ENCODE assay signal across 31 cellular contexts in the genomic region with DNA sequence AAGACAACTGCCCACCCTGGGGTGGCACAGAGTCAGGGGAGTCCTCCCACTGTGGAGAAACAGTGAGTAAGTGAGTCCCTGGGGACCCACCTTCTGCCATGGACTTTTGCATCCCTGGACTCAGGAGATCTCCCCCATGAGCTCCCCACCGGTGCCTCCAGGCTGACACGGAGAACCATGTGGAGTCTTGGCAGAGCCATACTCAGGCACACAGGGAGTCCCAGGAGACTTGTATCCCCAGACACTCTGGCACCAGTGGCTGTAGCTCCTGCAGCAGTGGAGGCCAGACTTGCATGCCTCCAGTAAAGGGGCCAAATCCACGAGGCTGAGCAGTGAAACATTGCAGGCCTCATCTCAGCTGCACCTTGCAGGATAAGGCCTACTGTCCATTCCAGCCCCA.
"Had no signal": no experiment of that assay in that cellular context is flagged by ENCODE, and none has a peak within 500 bp of the region (broad histone marks: within the 10 kb centered on the region; RNA-seq: fewer than 3 reads in every experiment).

No MANE protein-coding gene starts in this region.

- H3K4me1 Mint-ChIP-seq: activated CD4-positive, alpha-beta memory T cell treated with anti-CD3 and anti-CD28 coated beads, Interleukin-2, amount 10 ng/mL, durations not matched to agents 7 days and 5 days; activated CD4-positive, alpha-beta T cell treated with anti-CD3 and anti-CD28 coated beads, Interleukin-2, amount 10 ng/mL, durations not matched to agents 7 days and 5 days; activated naive CD4-positive, alpha-beta T cell treated with anti-CD3 and anti-CD28 coated beads, Interleukin-2, amount 50 U/mL, for 24 hours; activated naive CD8-positive, alpha-beta T cell treated with anti-CD3 and anti-CD28 coated beads, Interleukin-2, amount 50 U/mL, for 24 hours; central memory CD8-positive, alpha-beta T cell; stimulated activated naive B cell treated with anti-CD40 and anti-IgM and Interleukin-4, amounts not matched to agents 10 μg/mL and 1 μg/mL and 100 μg/mL, for 72 hours; WTC11 had no signal

- H3K9me3 ChIP-seq: esophagus squamous epithelium, neutrophil, ovary, prostate gland, sigmoid colon, tibial artery had no signal

- H3K27ac Mint-ChIP-seq: activated CD4-positive, alpha-beta memory T cell treated with anti-CD3 and anti-CD28 coated beads, Interleukin-2, amount 10 ng/mL, durations not matched to agents 7 days and 5 days; activated CD4-positive, alpha-beta T cell treated with anti-CD3 and anti-CD28 coated beads, Interleukin-2, amount 10 ng/mL, durations not matched to agents 7 days and 5 days; activated naive CD4-positive, alpha-beta T cell treated with anti-CD3 and anti-CD28 coated beads, Interleukin-2, amount 50 U/mL, for 24 hours; activated naive CD8-positive, alpha-beta T cell treated with anti-CD3 and anti-CD28 coated beads, Interleukin-2, amount 50 U/mL, for 24 hours; activated T-helper 2 cell treated with anti-CD3 and anti-CD28 coated beads, Interferon-gamma antibody, Interleukin-2, Interleukin-4, amounts not matched to agents 10 μg/mL and 5 μg/mL and 100 μg/mL, durations not matched to agents 14 hours and 24 hours and 36 hours; dendritic cell treated with granulocyte-macrophage colony-stimulating factor and Interleukin-4, amounts not matched to agents 40 ng/mL and 50 ng/mL, for 4 days; nephron progenitor cell; stimulated activated naive B cell treated with anti-CD40 and anti-IgM and Interleukin-4, amounts not matched to agents 10 μg/mL and 1 μg/mL and 100 μg/mL, for 72 hours; WTC11 had no signal

- H3K27ac ChIP-seq: esophagus squamous epithelium, neutrophil, ovary, prostate gland, sigmoid colon, stomach, tibial artery had no signal

- H3K9me3 Mint-ChIP-seq: activated naive CD4-positive, alpha-beta T cell treated with anti-CD3 and anti-CD28 coated beads, Interleukin-2, amount 50 U/mL, for 24 hours had no signal

- H3K4me1 ChIP-seq: esophagus squamous epithelium, prostate gland, sigmoid colon, stomach, tibial artery had no signal

- H3K4me3 Mint-ChIP-seq: activated CD4-positive, alpha-beta memory T cell treated with anti-CD3 and anti-CD28 coated beads, Interleukin-2, amount 10 ng/mL, durations not matched to agents 7 days and 5 days; activated CD4-positive, alpha-beta T cell treated with anti-CD3 and anti-CD28 coated beads, Interleukin-2, amount 10 ng/mL, durations not matched to agents 7 days and 5 days; activated naive CD4-positive, alpha-beta T cell treated with anti-CD3 and anti-CD28 coated beads, Interleukin-2, amount 50 U/mL, for 24 hours; activated naive CD8-positive, alpha-beta T cell treated with anti-CD3 and anti-CD28 coated beads, Interleukin-2, amount 50 U/mL, for 24 hours; central memory CD8-positive, alpha-beta T cell; dendritic cell treated with granulocyte-macrophage colony-stimulating factor and Interleukin-4, amounts not matched to agents 40 ng/mL and 50 ng/mL, for 4 days; nephron progenitor cell; stimulated activated naive B cell treated with anti-CD40 and anti-IgM and Interleukin-4, amounts not matched to agents 10 μg/mL and 1 μg/mL and 100 μg/mL, for 72 hours; WTC11 had no signal

- DNase-seq: activated CD4-positive, alpha-beta memory T cell treated with anti-CD3 and anti-CD28 coated beads, Interleukin-2, amount 10 ng/mL, durations not matched to agents 7 days and 5 days; activated CD4-positive, alpha-beta T cell treated with anti-CD3 and anti-CD28 coated beads for 1 hour; activated CD4-positive, alpha-beta T cell treated with anti-CD3 and anti-CD28 coated beads, Interleukin-2, amount 10 ng/mL, durations not matched to agents 7 days and 5 days; activated naive CD8-positive, alpha-beta T cell treated with anti-CD3 and anti-CD28 coated beads, Interleukin-2, amount 50 U/mL, for 24 hours; activated T-cell treated with anti-CD3 and anti-CD28 coated beads, Interleukin-2, amount 50 U/mL, for 48 hours; effector CD4-positive, alpha-beta T cell; esophagus squamous epithelium; foreskin melanocyte; left cardiac atrium; left ventricle myocardium superior; nephron progenitor cell; ovary; retina; sigmoid colon; small intestine; stimulated activated CD4-positive, alpha-beta T cell treated with anti-CD3 and anti-CD28 coated beads, Interleukin-1b, Interleukin-23, amount 100 ng/mL, for 48 hours; stimulated activated CD4-positive, alpha-beta T cell treated with anti-CD3 and anti-CD28 coated beads, Interleukin-4, amount 100 ng/mL, for 4 hours; stimulated activated CD8-positive, alpha-beta memory T cell treated with anti-CD3 and anti-CD28 coated beads, Interleukin-4, amount 100 ng/mL, for 48 hours; stimulated activated naive B cell treated with anti-CD40 and anti-IgM and Interleukin-4, amounts not matched to agents 10 μg/mL and 1 μg/mL and 100 μg/mL, for 72 hours; stomach; T-helper 2 cell; tibial artery had no signal

- FAIRE-seq: bronchial epithelial cell, islet of Langerhans, small intestine had no signal

- H3K36me3 Mint-ChIP-seq: activated naive CD4-positive, alpha-beta T cell treated with anti-CD3 and anti-CD28 coated beads, Interleukin-2, amount 50 U/mL, for 24 hours; stimulated activated naive B cell treated with anti-CD40 and anti-IgM and Interleukin-4, amounts not matched to agents 10 μg/mL and 1 μg/mL and 100 μg/mL, for 72 hours; WTC11 had no signal

- H3K27me3 ChIP-seq: esophagus squamous epithelium, neutrophil, ovary, sigmoid colon, stomach, tibial artery had no signal

- H3K27me3 Mint-ChIP-seq: activated CD4-positive, alpha-beta memory T cell treated with anti-CD3 and anti-CD28 coated beads, Interleukin-2, amount 10 ng/mL, durations not matched to agents 7 days and 5 days; activated CD4-positive, alpha-beta T cell treated with anti-CD3 and anti-CD28 coated beads, Interleukin-2, amount 10 ng/mL, durations not matched to agents 7 days and 5 days; activated naive CD4-positive, alpha-beta T cell treated with anti-CD3 and anti-CD28 coated beads, Interleukin-2, amount 50 U/mL, for 24 hours; activated naive CD8-positive, alpha-beta T cell treated with anti-CD3 and anti-CD28 coated beads, Interleukin-2, amount 50 U/mL, for 24 hours; central memory CD8-positive, alpha-beta T cell; dendritic cell treated with granulocyte-macrophage colony-stimulating factor and Interleukin-4, amounts not matched to agents 40 ng/mL and 50 ng/mL, for 4 days; stimulated activated naive B cell treated with anti-CD40 and anti-IgM and Interleukin-4, amounts not matched to agents 10 μg/mL and 1 μg/mL and 100 μg/mL, for 72 hours had no signal

- H3K4me3 ChIP-seq: esophagus squamous epithelium, ovary, prostate gland, sigmoid colon, stomach, tibial artery had no signal

- ATAC-seq: activated naive CD8-positive, alpha-beta T cell treated with anti-CD3 and anti-CD28 coated beads, Interleukin-2, amount 50 U/mL, for 24 hours; left cardiac atrium; left ventricle myocardium superior; stimulated activated naive B cell treated with anti-CD40 and anti-IgM and Interleukin-4, amounts not matched to agents 10 μg/mL and 1 μg/mL and 100 μg/mL, for 72 hours; WTC11 had no signal

- H3K36me3 ChIP-seq: esophagus squamous epithelium, neutrophil, ovary, prostate gland, sigmoid colon, stomach, tibial artery had no signal
